In the genomic region with DNA sequence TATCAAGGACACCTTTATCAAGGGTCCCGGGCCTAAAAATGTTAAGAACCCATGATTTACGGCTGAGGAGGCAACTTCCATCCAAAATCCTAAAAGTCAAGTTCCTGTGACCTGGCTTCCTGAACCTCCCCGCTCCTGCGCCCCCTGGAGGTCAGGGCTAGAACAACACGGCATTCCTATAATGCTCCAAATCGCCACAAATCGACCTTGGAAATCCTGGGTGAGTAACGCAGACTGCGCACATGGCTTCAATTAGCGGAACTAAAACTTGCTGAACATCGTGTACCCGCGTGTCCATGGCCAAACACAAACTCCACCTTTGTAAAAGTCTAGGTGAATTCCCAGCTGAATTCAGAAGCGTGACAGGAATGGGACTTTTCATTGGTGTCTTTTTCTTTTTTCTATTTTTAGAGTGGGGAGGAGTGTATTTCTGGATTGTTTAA, we compare ENCODE assay signal across 9 cellular contexts. TPM values are rescaled to one million over a fixed set of nuclear protein-coding genes. Genes with fewer than 3 reads are reported as not detected.
DNase-seq lines count a peak whose midpoint lies in the region; ATAC-seq, FAIRE-seq and TF ChIP-seq lines count a peak whose summit lies in the region.
"Had no signal": no experiment of that assay in that cellular context is flagged by ENCODE, and none has a peak within 500 bp of the region (broad histone marks: within the 10 kb centered on the region; RNA-seq: fewer than 3 reads in every experiment).

No MANE protein-coding gene starts in this region.

- TF ChIP-seq CTCF in CD14-positive monocyte (IDR thresholded peaks at IDR 0.05), result peak; percentile 96
- peak; percentile 99 for TF ChIP-seq CTCF in OCI-LY3 (IDR thresholded peaks at IDR 0.05; ENCODE audit: low read depth, low read length)
- TF ChIP-seq CTCF in pancreas (IDR thresholded peaks at IDR 0.05), result peak; percentile 82 to 91 (median 90)
- TF ChIP-seq CTCF in type B pancreatic cell (conservative IDR thresholded peaks at IDR 0.05), result peak; percentile 97

- peaks cover 3 to 4% of the 10 kb centered on the region in 2 donors for H3K36me3 Mint-ChIP-seq in CD14-positive monocyte
- H3K36me3 Mint-ChIP-seq in activated T-cell treated with anti-CD3 and anti-CD28 coated beads, Interleukin-2, amount 50 U/mL, for 4 hours (ENCODE audit: insufficient read depth), result no peaks in the 10 kb centered on the region
- H3K36me3 Mint-ChIP-seq in type B pancreatic cell, result no peaks in the 10 kb centered on the region
- H3K36me3 Mint-ChIP-seq: IgD-negative memory B cell had no signal

- H3K9me3 ChIP-seq in OCI-LY3 (ENCODE audit: insufficient read depth, low read length), result no peaks in the 10 kb centered on the region
- no peaks in the 10 kb centered on the region for H3K9me3 ChIP-seq in pancreas

- H3K9me3 Mint-ChIP-seq in CD14-positive monocyte, result peaks cover 0 to 2% (median 0%) of the 10 kb centered on the region in 7 donors
- H3K9me3 Mint-ChIP-seq in activated T-cell treated with anti-CD3 and anti-CD28 coated beads, Interleukin-2, amount 50 U/mL, for 4 hours, result no peaks in the 10 kb centered on the region
- peaks cover 5% of the 10 kb centered on the region for H3K9me3 Mint-ChIP-seq in type B pancreatic cell

- CTCF ChIA-PET in HEK293T (lab: Yijun Ruan, JAX), result interaction anchor here (0.6 to 1.8 kb wide), 6 partner anchors 11 to 309 kb away, joined by 3 to 8 read pairs (median 4); a partner anchor contains a TSS

- no peaks in the 10 kb centered on the region for H3K36me3 ChIP-seq in OCI-LY3 (replicated peaks; ENCODE audit: low read depth, low read length)
- H3K36me3 ChIP-seq in pancreas, result no peaks in the 10 kb centered on the region

- intact Hi-C loops in CD14-positive monocyte (cut with micrococcal nuclease) (loop anchor here in 1 of 2 donors (5.0 kb wide), 1 partner anchor 42 kb away; a partner anchor contains a TSS), pancreas (cut with DNase I) (no loop called here)

- H3K27ac Mint-ChIP-seq in CD14-positive monocyte (peak overlapping the region in 3 of 7 donors; percentile 16 to 63 (median 42)), type B pancreatic cell (peak overlapping the region; percentile 57)
- H3K27ac Mint-ChIP-seq: IgD-negative memory B cell had no signal

- H3K4me1 ChIP-seq in OCI-LY3 (ENCODE audit: low read length) (peaks cover 16% of the 10 kb centered on the region), pancreas (no peaks in the 10 kb centered on the region)

- peaks cover 7 to 24% (median 19%) of the 10 kb centered on the region in 3 donors for H3K27me3 Mint-ChIP-seq in CD14-positive monocyte (ENCODE audit: low read depth in 3 of 3)
- peaks cover 20% of the 10 kb centered on the region for H3K27me3 Mint-ChIP-seq in activated T-cell treated with anti-CD3 and anti-CD28 coated beads, Interleukin-2, amount 50 U/mL, for 4 hours (ENCODE audit: low read depth)
- H3K27me3 Mint-ChIP-seq in type B pancreatic cell, result peaks cover 8% of the 10 kb centered on the region

- no peak for ATAC-seq in activated T-cell treated with anti-CD3 and anti-CD28 coated beads, Interleukin-2, amount 50 U/mL, for 4 hours
- peak; percentile 84 to 97 (median 94) for ATAC-seq in pancreas

- H3K27ac ChIP-seq in OCI-LY3 (ENCODE audit: low read length) (no peak overlapping the region), pancreas (no peak overlapping the region)

- FAIRE-seq in pancreas (lab: Jason Lieb, UNC), result no peak

- peaks cover 12% of the 10 kb centered on the region; the same call in 1 of the 2 replicates for H3K27me3 ChIP-seq in OCI-LY3 (ENCODE audit: low read depth, low read length)
- H3K27me3 ChIP-seq in pancreas, result no peaks in the 10 kb centered on the region

- H4K20me1 ChIP-seq in OCI-LY3 (ENCODE audit: insufficient read depth, low read length), result no peaks in the 10 kb centered on the region

- H2AFZ ChIP-seq in OCI-LY3 (ENCODE audit: low read depth, low read length), result peak overlapping the region; percentile 90

- peaks cover 44% of the 10 kb centered on the region for H3K4me1 Mint-ChIP-seq in CD14-positive monocyte
- H3K4me1 Mint-ChIP-seq in activated T-cell treated with anti-CD3 and anti-CD28 coated beads, Interleukin-2, amount 50 U/mL, for 4 hours (ENCODE audit: low read depth), result peaks cover 5% of the 10 kb centered on the region
- peaks cover 3% of the 10 kb centered on the region for H3K4me1 Mint-ChIP-seq in type B pancreatic cell (ENCODE audit: unreplicated experiment)

- H3K9ac ChIP-seq in OCI-LY3 (ENCODE audit: low read length), result no peak overlapping the region

- no peaks in the 10 kb centered on the region for H3K79me2 ChIP-seq in OCI-LY3 (ENCODE audit: low read length)

- peak overlapping the region in 1 of 2 donors; percentile 23 for H3K4me3 Mint-ChIP-seq in CD14-positive monocyte
- H3K4me3 Mint-ChIP-seq in activated T-cell treated with anti-CD3 and anti-CD28 coated beads, Interleukin-2, amount 50 U/mL, for 4 hours, result no peak overlapping the region
- H3K4me3 Mint-ChIP-seq in type B pancreatic cell, result peak overlapping the region; percentile 58

- DNase-seq in CD14-positive monocyte (ENCODE audit: low spot score) (peak; percentile 79), HEK293T (ENCODE audit: extremely low spot score) (peak; percentile 84), fibroblast of the conjunctiva (ENCODE audit: low read depth) (peak; percentile 96), pancreas (peak; percentile 56 to 91 (median 84)), type B pancreatic cell (ENCODE audit: extremely low spot score, unreplicated experiment) (peak; percentile 78), globus pallidus (ENCODE audit: low spot score) (no peak)
- DNase-seq in activated T-cell treated with anti-CD3 and anti-CD28 coated beads, Interleukin-2, amount 50 U/mL, for 4 hours, result peak; percentile 57

- H3K4me3 ChIP-seq in OCI-LY3 (ENCODE audit: low read length), result peak overlapping the region; percentile 48
- H3K4me3 ChIP-seq in pancreas, result no peak overlapping the region

- POLR2A ChIA-PET in HEK293T (lab: Yijun Ruan, JAX), result no interaction called here

- WGBS in pancreas, 2 donors, result 3% methylated on average over 14 of the region's 14 CpGs

- peak overlapping the region; percentile 58 for H3K4me2 ChIP-seq in OCI-LY3 (ENCODE audit: low read length)

TF ChIP-seq in HEK293T, 16 proteins besides CTCF, POLR2A, EP300 and RAD21:
- TF ChIP-seq HDGF (IDR thresholded peaks at IDR 0.05; ENCODE audit: borderline replicate concordance) (no peak), CTBP1 (IDR thresholded peaks at IDR 0.05; ENCODE audit: borderline replicate concordance) (no peak), FOXK2 (IDR thresholded peaks at IDR 0.05) (no peak), ZNF384 (IDR thresholded peaks at IDR 0.05) (no peak), BHLHE40 (IDR thresholded peaks at IDR 0.05; ENCODE audit: borderline replicate concordance) (no peak), TARDBP (IDR thresholded peaks at IDR 0.05) (no peak), LEF1 (IDR thresholded peaks at IDR 0.05; ENCODE audit: borderline replicate concordance) (no peak), L3MBTL2 (conservative IDR thresholded peaks at IDR 0.05) (peak; percentile 73)
- TF ChIP-seq, protein P1, sequence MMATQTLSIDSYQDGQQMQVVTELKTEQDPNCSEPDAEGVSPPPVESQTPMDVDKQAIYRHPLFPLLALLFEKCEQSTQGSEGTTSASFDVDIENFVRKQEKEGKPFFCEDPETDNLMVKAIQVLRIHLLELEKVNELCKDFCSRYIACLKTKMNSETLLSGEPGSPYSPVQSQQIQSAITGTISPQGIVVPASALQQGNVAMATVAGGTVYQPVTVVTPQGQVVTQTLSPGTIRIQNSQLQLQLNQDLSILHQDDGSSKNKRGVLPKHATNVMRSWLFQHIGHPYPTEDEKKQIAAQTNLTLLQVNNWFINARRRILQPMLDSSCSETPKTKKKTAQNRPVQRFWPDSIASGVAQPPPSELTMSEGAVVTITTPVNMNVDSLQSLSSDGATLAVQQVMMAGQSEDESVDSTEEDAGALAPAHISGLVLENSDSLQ (IDR thresholded peaks at IDR 0.05), result peak; percentile 54

RNA-seq across cellular contexts. Expression of a gene that starts 4.3 kb away (rescaled TPM):
- polyA plus RNA-seq in CD14-positive monocyte (100 to 1,000 TPM; 143 to 320 TPM), pancreas (1 to 10 TPM; 2.3 to 4.1 TPM)
- total RNA-seq in activated T-cell treated with anti-CD3 and anti-CD28 coated beads, Interleukin-2, amount 50 U/mL, for 4 hours, result under 1 TPM; 0.63 to 0.83 (median 0.68) TPM
- total RNA-seq in pancreas (10 to 100 TPM in 2 of 6 donors, 1 to 10 TPM in 4; 1.2 to 10.4 (median 4.5) TPM), type B pancreatic cell (ENCODE audit: low replicate concordance) (0.93 and 1.0 TPM in 2 replicates)

RNA-seq across cellular contexts. Expression of a gene that starts 26.6 kb away (rescaled TPM):
- polyA plus RNA-seq in CD14-positive monocyte, result 1 to 10 TPM; 2.4 to 4.3 TPM
- not detected for total RNA-seq in activated T-cell treated with anti-CD3 and anti-CD28 coated beads, Interleukin-2, amount 50 U/mL, for 4 hours
- total RNA-seq in pancreas, result 1 to 10 TPM in 1 of 6 donors, under 1 TPM in 4, not detected in 1; 0.09 to 1.2 (median 0.69) TPM
- under 1 TPM; 0.12 to 0.23 TPM for polyA plus RNA-seq in pancreas
- total RNA-seq in type B pancreatic cell (ENCODE audit: low replicate concordance), result 0.07 TPM in 1 of 2 replicates, not detected in the other

RNA-seq across cellular contexts. Expression of a gene that starts 30.6 kb away (rescaled TPM):
- 1 to 10 TPM; 6.5 to 7.3 TPM for polyA plus RNA-seq in CD14-positive monocyte
- 10 to 100 TPM in 2 of 3 donors, 1 to 10 TPM in 1; 9.9 to 10.1 (median 10.0) TPM for total RNA-seq in activated T-cell treated with anti-CD3 and anti-CD28 coated beads, Interleukin-2, amount 50 U/mL, for 4 hours
- total RNA-seq in pancreas, result 10 to 100 TPM; 10.6 to 37.7 (median 13.5) TPM
- polyA plus RNA-seq in pancreas, result 10 to 100 TPM; 25.6 to 29.7 TPM
- 8.2 and 9.6 TPM in 2 replicates for total RNA-seq in type B pancreatic cell (ENCODE audit: low replicate concordance)

RNA-seq across cellular contexts. Expression of a gene that starts 43.8 kb away (rescaled TPM):
- polyA plus RNA-seq in CD14-positive monocyte (1 to 10 TPM; 3.4 to 3.8 TPM), pancreas (10 to 100 TPM; 16.7 to 23.5 TPM)
- total RNA-seq in activated T-cell treated with anti-CD3 and anti-CD28 coated beads, Interleukin-2, amount 50 U/mL, for 4 hours, result 10 to 100 TPM; 38.1 to 41.0 (median 38.6) TPM
- total RNA-seq in pancreas (1 to 10 TPM; 3.5 to 9.9 (median 5.8) TPM), type B pancreatic cell (ENCODE audit: low replicate concordance) (24.5 and 32.9 TPM in 2 replicates)

RNA-seq across cellular contexts. Expression of a gene that starts 49.0 kb away (rescaled TPM):
- polyA plus RNA-seq in CD14-positive monocyte (1 to 10 TPM; 6.3 to 7.6 TPM), pancreas (100 to 1,000 TPM in 1 of 2 donors, 10 to 100 TPM in 1; 38.3 to 102 TPM)
- 10 to 100 TPM; 24.0 to 34.5 (median 30.4) TPM for total RNA-seq in activated T-cell treated with anti-CD3 and anti-CD28 coated beads, Interleukin-2, amount 50 U/mL, for 4 hours
- total RNA-seq in pancreas (10 to 100 TPM; 24.6 to 67.3 (median 34.7) TPM), type B pancreatic cell (ENCODE audit: low replicate concordance) (22.4 and 29.3 TPM in 2 replicates)

Comparison
In these comparisons a context has a peak if more than half of its experiments do, and no peak if none do; other contexts are left out.
1. ATAC-seq: peak in pancreas (4 of 4); none in activated T-cell treated with anti-CD3 and anti-CD28 coated beads, Interleukin-2, amount 50 U/mL, for 4 hours (0 of 2).
2. Peak in every context shown above with its lines, with median percentiles within 50 percentile points of each other: CTCF ChIP-seq.